Comparison of ENCODE assay signal across 7 cellular contexts in genomic region chr12:47921907-47922306, GRCh38.
"Had no signal": no experiment of that assay in that cellular context is flagged by ENCODE, and none has a peak within 500 bp of the region (broad histone marks: within the 10 kb centered on the region; RNA-seq: fewer than 3 reads in every experiment).

No MANE protein-coding gene starts in this region.

- DNase-seq: GOT3, H7, IMR-90, KBM-7 had no signal

- H3K9me3 ChIP-seq: HAP-1 had no signal

- H3K36me3 ChIP-seq: HAP-1 had no signal

- H3K4me1 ChIP-seq: HAP-1 had no signal

- FAIRE-seq: HTR-8/SVneo had no signal

- ATAC-seq: HCT116 had no signal

- H3K4me3 ChIP-seq: HAP-1 had no signal
